Comparison of ENCODE assay signal across 16 cellular contexts in genomic region chr13:39350461-39350881, GRCh38.
DNase-seq lines count a peak whose midpoint lies in the region; ATAC-seq and TF ChIP-seq lines count a peak whose summit lies in the region.
"Had no signal": no experiment of that assay in that cellular context is flagged by ENCODE, and none has a peak within 500 bp of the region (broad histone marks: within the 10 kb centered on the region; RNA-seq: fewer than 3 reads in every experiment).

No MANE protein-coding gene starts in this region.

- H3K27ac ChIP-seq in HEK293 (ENCODE audit: extremely low read depth, low read depth, low read length) (no peak overlapping the region), hepatocyte (no peak overlapping the region)
- H3K27ac ChIP-seq in CD4-positive, alpha-beta memory T cell (ENCODE audit: low read depth, low read length) = no peak overlapping the region
- H3K27ac ChIP-seq: transverse colon had no signal

- ATAC-seq in stimulated activated naive CD8-positive, alpha-beta T cell treated with anti-CD3 and anti-CD28 coated beads, Interleukin-15, Interleukin-2, amounts not matched to agents 100 U/mL and 50 U/mL, for 24 hours = no peak
- ATAC-seq: Panc1, T-cell had no signal

- H3K4me1 Mint-ChIP-seq in CD4-positive, alpha-beta memory T cell = no peaks in the 10 kb centered on the region
- H3K4me1 Mint-ChIP-seq: activated naive CD4-positive, alpha-beta T cell treated with anti-CD3 and anti-CD28 coated beads, Interleukin-2, amount 50 U/mL, for 24 hours; central memory CD8-positive, alpha-beta T cell; T-cell had no signal

- WGBS in hepatocyte (ENCODE audit: low lambda C conversion rate, missing lambda C conversion rate) = 43% methylated on average over 3 of the region's 3 CpGs

- no peaks in the 10 kb centered on the region for H4K20me1 ChIP-seq in hepatocyte (ENCODE audit: insufficient read depth, poor library complexity, severe bottlenecking)

- DNase-seq in cerebellar cortex (ENCODE audit: low spot score) (peak; percentile 87), hepatocyte (ENCODE audit: low spot score) (no peak), pulmonary artery endothelial cell (ENCODE audit: low read depth, low spot score) (peak; percentile 4), epidermal melanocyte (ENCODE audit: insufficient read length, low spot score) (no peak), NOMO-1 treated with dmso at 0.1 percent for 144 hours (lab: John Stamatoyannopoulos, UW; ENCODE audit: unreplicated experiment) (no peak)
- no peak for DNase-seq in stimulated activated naive CD8-positive, alpha-beta T cell treated with anti-CD3 and anti-CD28 coated beads, Interleukin-15, Interleukin-2, amounts not matched to agents 100 U/mL and 50 U/mL, for 24 hours
- no peak for DNase-seq in CD4-positive, alpha-beta memory T cell
- DNase-seq: activated CD4-positive, CD25-positive, alpha-beta regulatory T cell; activated CD8-positive, alpha-beta memory T cell treated with anti-CD3 and anti-CD28 coated beads, Interleukin-2, amount 50 U/mL, for 48 hours; NCI-H510A treated with DMSO at 0.1 percent for 48 hours; T-cell; transverse colon had no signal

- intact Hi-C loops in CD4-positive, alpha-beta memory T cell (cut with micrococcal nuclease) = no loop called here

- H3K36me3 Mint-ChIP-seq in CD4-positive, alpha-beta memory T cell = no peaks in the 10 kb centered on the region
- H3K36me3 Mint-ChIP-seq: activated naive CD4-positive, alpha-beta T cell treated with anti-CD3 and anti-CD28 coated beads, Interleukin-2, amount 50 U/mL, for 24 hours; T-cell had no signal

- H3K4me3 Mint-ChIP-seq in CD4-positive, alpha-beta memory T cell = no peak overlapping the region
- H3K4me3 Mint-ChIP-seq: activated naive CD4-positive, alpha-beta T cell treated with anti-CD3 and anti-CD28 coated beads, Interleukin-2, amount 50 U/mL, for 24 hours; central memory CD8-positive, alpha-beta T cell; T-cell had no signal

- CTCF ChIA-PET in HEK293 (lab: Yijun Ruan, JAX) = no interaction called here
- CTCF ChIA-PET in CD4-positive, alpha-beta memory T cell (lab: Charles Lee; ENCODE audit: partially characterized antibody) = no interaction called here

- H3K27me3 Mint-ChIP-seq in CD4-positive, alpha-beta memory T cell = peaks cover 3 to 9% of the 10 kb centered on the region in 2 donors
- H3K27me3 Mint-ChIP-seq: central memory CD8-positive, alpha-beta T cell had no signal

- H3K27me3 ChIP-seq in hepatocyte = no peaks in the 10 kb centered on the region
- H3K27me3 ChIP-seq in CD4-positive, alpha-beta memory T cell (ENCODE audit: insufficient read depth, low read length) = no peaks in the 10 kb centered on the region
- H3K27me3 ChIP-seq: transverse colon had no signal

- peaks cover 0 to 3% (median 0%) of the 10 kb centered on the region in 8 donors for H3K9me3 Mint-ChIP-seq in CD4-positive, alpha-beta memory T cell
- H3K9me3 Mint-ChIP-seq: activated naive CD4-positive, alpha-beta T cell treated with anti-CD3 and anti-CD28 coated beads, Interleukin-2, amount 50 U/mL, for 24 hours; central memory CD8-positive, alpha-beta T cell; T-cell had no signal

- H3K4me3 ChIP-seq in HEK293 (ENCODE audit: low read depth, low read length) = no peak overlapping the region
- H3K4me3 ChIP-seq in hepatocyte = no peak overlapping the region
- H3K4me3 ChIP-seq in CD4-positive, alpha-beta memory T cell (ENCODE audit: low read length in 2 of 2) = no peak overlapping the region
- H3K4me3 ChIP-seq: transverse colon had no signal

- peak overlapping the region; percentile 26 for H3K4me2 ChIP-seq in hepatocyte

- peaks cover 14% of the 10 kb centered on the region for H3K4me1 ChIP-seq in HEK293 (ENCODE audit: control insufficient read depth, insufficient read depth, low read length)
- no peaks in the 10 kb centered on the region for H3K4me1 ChIP-seq in hepatocyte (ENCODE audit: insufficient read depth)
- H3K4me1 ChIP-seq in CD4-positive, alpha-beta memory T cell (ENCODE audit: insufficient read depth, low read length) = no peaks in the 10 kb centered on the region

- H3K36me3 ChIP-seq in HEK293 (ENCODE audit: control insufficient read depth in 2 of 2, insufficient read depth in 1 of 2, low read length in 2 of 2) (no peaks in the 10 kb centered on the region), hepatocyte (replicated peaks; ENCODE audit: insufficient read depth, low read depth) (no peaks in the 10 kb centered on the region)
- no peaks in the 10 kb centered on the region for H3K36me3 ChIP-seq in CD4-positive, alpha-beta memory T cell (ENCODE audit: insufficient read depth, low read length)
- H3K36me3 ChIP-seq: transverse colon had no signal

- POLR2A ChIA-PET in HEK293 (lab: Yijun Ruan, JAX) = no interaction called here
- POLR2A ChIA-PET in CD4-positive, alpha-beta memory T cell (lab: Charles Lee; ENCODE audit: partially characterized antibody) = no interaction called here

- H3K27ac Mint-ChIP-seq in CD4-positive, alpha-beta memory T cell = no peak overlapping the region
- H3K27ac Mint-ChIP-seq: activated naive CD4-positive, alpha-beta T cell treated with anti-CD3 and anti-CD28 coated beads, Interleukin-2, amount 50 U/mL, for 24 hours; T-cell had no signal

- no peaks in the 10 kb centered on the region for H3K9me2 ChIP-seq in hepatocyte (replicated peaks; ENCODE audit: insufficient read depth)

- H3K79me2 ChIP-seq in hepatocyte = no peaks in the 10 kb centered on the region

- TF ChIP-seq CTCF in HEK293 (tag by site-specific recombination; IDR thresholded peaks at IDR 0.05) = no peak
- no peak for TF ChIP-seq CTCF in hepatocyte (IDR thresholded peaks at IDR 0.05; ENCODE audit: poor library complexity)

- H2AFZ ChIP-seq in hepatocyte = no peak overlapping the region

- no peaks in the 10 kb centered on the region for H3K9me3 ChIP-seq in HEK293 (ENCODE audit: control insufficient read depth, insufficient read depth, low read depth, low read length)
- no peaks in the 10 kb centered on the region for H3K9me3 ChIP-seq in hepatocyte (ENCODE audit: low read depth)
- H3K9me3 ChIP-seq in CD4-positive, alpha-beta memory T cell (ENCODE audit: control insufficient read depth in 1 of 2, low read length in 2 of 2) = no peaks in the 10 kb centered on the region
- H3K9me3 ChIP-seq: transverse colon had no signal

TF ChIP-seq in HEK293, 187 proteins besides CTCF, POLR2A, EP300 and RAD21:
- TF ChIP-seq, protein P1, sequence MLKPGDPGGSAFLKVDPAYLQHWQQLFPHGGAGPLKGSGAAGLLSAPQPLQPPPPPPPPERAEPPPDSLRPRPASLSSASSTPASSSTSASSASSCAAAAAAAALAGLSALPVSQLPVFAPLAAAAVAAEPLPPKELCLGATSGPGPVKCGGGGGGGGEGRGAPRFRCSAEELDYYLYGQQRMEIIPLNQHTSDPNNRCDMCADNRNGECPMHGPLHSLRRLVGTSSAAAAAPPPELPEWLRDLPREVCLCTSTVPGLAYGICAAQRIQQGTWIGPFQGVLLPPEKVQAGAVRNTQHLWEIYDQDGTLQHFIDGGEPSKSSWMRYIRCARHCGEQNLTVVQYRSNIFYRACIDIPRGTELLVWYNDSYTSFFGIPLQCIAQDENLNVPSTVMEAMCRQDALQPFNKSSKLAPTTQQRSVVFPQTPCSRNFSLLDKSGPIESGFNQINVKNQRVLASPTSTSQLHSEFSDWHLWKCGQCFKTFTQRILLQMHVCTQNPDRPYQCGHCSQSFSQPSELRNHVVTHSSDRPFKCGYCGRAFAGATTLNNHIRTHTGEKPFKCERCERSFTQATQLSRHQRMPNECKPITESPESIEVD (tag by site-specific recombination; IDR thresholded peaks at IDR 0.05) = peak; percentile 87
- TF ChIP-seq ZNF768 (tag by site-specific recombination; IDR thresholded peaks at IDR 0.05) = no peak

Comparison
In these comparisons a context has a peak if more than half of its experiments do, and no peak if none do; other contexts are left out.
1. DNase-seq: peak in cerebellar cortex (single experiment) and pulmonary artery endothelial cell (single experiment); none in hepatocyte (single experiment), stimulated activated naive CD8-positive, alpha-beta T cell treated with anti-CD3 and anti-CD28 coated beads, Interleukin-15, Interleukin-2, amounts not matched to agents 100 U/mL and 50 U/mL, for 24 hours (single experiment), CD4-positive, alpha-beta memory T cell (0 of 5), epidermal melanocyte (single experiment) and NOMO-1 treated with dmso at 0.1 percent for 144 hours (single experiment).